ENCODE assay signal across 8 cellular contexts in genomic region chr12:8033153-8034044, GRCh38. TPM values are rescaled to one million over a fixed set of nuclear protein-coding genes. Genes with fewer than 3 reads are reported as not detected.
DNase-seq lines count a peak whose midpoint lies in the region; ATAC-seq lines count a peak whose summit lies in the region.

No MANE protein-coding gene starts in this region.

- intact Hi-C loops in left ventricle myocardium superior (cut with micrococcal nuclease): no loop called here
- intact Hi-C loops in posterior cingulate gyrus (cut with DNase I): no loop called here

- DNase-seq in NCI-H2107 treated with DMSO at 0.1 percent for 48 hours (lab: John Stamatoyannopoulos, UW; ENCODE audit: unreplicated experiment) (peak; percentile 34), NCI-H2107 (lab: John Stamatoyannopoulos, UW) (no peak), RPMI7951 (ENCODE audit: low read depth) (peak; percentile 36), amygdala (lab: John Stamatoyannopoulos, UW) (peak in 29 of 56 donors; percentile 16 to 59 (median 36)), left ventricle myocardium superior (peak; percentile 58), posterior cingulate gyrus (peak in 6 of 10 donors; percentile 24 to 87 (median 52))

- ATAC-seq in HG03159 (IDR thresholded peaks at IDR 0.05; ENCODE audit: unreplicated experiment) (peak; percentile 28), left ventricle myocardium superior (peak; percentile 61), HG02623 (IDR thresholded peaks at IDR 0.05; ENCODE audit: unreplicated experiment) (no peak)

RNA-seq across cellular contexts. Expression of gene FOXJ2, which starts 0.9 kb away (rescaled TPM):
- 6.7 and 7.0 TPM in 2 replicates for total RNA-seq in RPMI7951 (2014; rRNA removed; shearing (Covaris generic))
- 25.9 TPM for total RNA-seq in left ventricle myocardium superior

RNA-seq across cellular contexts. Expression of gene C3AR1, which starts 32.8 kb away (rescaled TPM):
- 0.39 and 1.2 TPM in 2 replicates for total RNA-seq in RPMI7951 (2014; rRNA removed; shearing (Covaris generic))
- 6.9 TPM for total RNA-seq in left ventricle myocardium superior

RNA-seq across cellular contexts. Expression of gene NECAP1, which starts 48.7 kb away (rescaled TPM):
- 25.7 and 30.8 TPM in 2 replicates for total RNA-seq in RPMI7951 (2014; rRNA removed; shearing (Covaris generic))
- total RNA-seq in left ventricle myocardium superior: 18.7 TPM
